8 cellular contexts compared by ENCODE assay signal in the genomic region with DNA sequence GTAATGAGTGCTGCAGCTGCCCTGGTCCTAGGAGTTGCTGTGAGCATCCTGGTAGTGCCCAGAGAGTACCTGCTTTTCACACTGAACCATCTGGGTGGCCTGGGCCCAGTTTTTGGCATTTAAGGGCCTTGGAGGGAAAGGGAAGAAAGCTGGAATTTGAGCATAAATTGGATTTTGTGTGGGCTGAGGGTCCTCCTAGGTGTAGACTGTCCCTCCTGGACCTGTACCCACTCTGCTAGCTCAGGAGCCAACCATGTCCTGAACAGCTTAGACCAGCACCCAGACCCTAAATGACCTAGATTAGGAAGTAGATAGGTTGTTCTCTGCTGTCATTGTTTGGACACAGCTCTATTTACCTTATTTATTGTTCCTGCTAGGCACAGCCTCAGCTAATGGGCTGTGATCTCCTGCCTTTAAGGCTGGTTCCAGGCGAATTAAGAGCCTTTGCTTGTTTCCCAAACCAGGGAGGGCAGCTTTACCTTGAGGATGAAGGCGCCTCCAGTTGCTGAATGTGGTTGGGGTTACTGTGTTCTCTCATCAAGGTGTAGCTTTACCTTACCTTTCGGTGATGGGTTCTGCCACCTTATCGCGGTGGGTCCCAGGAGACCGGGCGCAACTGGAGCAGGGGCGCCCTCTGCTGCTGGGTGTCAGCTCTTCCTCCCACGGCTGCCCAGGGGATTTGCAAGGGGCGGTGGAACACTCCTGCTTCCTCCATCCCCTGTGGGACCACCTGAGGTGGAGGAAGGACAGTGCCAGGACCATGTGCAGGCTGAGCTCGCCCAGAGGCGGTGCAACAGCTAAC. TPM values are rescaled to one million over a fixed set of nuclear protein-coding genes. Genes with fewer than 3 reads are reported as not detected.
DNase-seq lines count a peak whose midpoint lies in the region; ATAC-seq, FAIRE-seq and TF ChIP-seq lines count a peak whose summit lies in the region.

No MANE protein-coding gene starts in this region.

- H3K4me3 ChIP-seq in K562 = no peak overlapping the region
- no peak overlapping the region for H3K4me3 ChIP-seq in kidney epithelial cell (ENCODE audit: low read depth, low read length)

- no peak overlapping the region for H2AFZ ChIP-seq in K562 (ENCODE audit: low read depth, low read length)

- H3K27ac ChIP-seq in K562 (ENCODE audit: extremely low read depth, low read depth, low read length) = no peak overlapping the region

- TF ChIP-seq POLR2A in K562 (conservative IDR thresholded peaks at IDR 0.05) = no peak

- peak; percentile 52 for FAIRE-seq in K562 (lab: Jason Lieb, UNC)

- no peaks in the 10 kb centered on the region; the same call in 1 of the 2 replicates for H4K20me1 ChIP-seq in K562 (replicated peaks; ENCODE audit: control insufficient read depth, insufficient read depth, low read length)

- peak; percentile 84 to 90 (median 87) for TF ChIP-seq CTCF in K562 (IDR thresholded peaks at IDR 0.05 in 2 of 3, conservative IDR thresholded peaks at IDR 0.05 in 1 of 3; ENCODE audit: insufficient read depth in 2 of 3, low read depth in 1 of 3, low read length in 3 of 3)
- TF ChIP-seq CTCF in kidney epithelial cell (IDR thresholded peaks at IDR 0.05; ENCODE audit: insufficient read depth, low read length, poor library complexity, severe bottlenecking) = peak; percentile 97

- ATAC-seq in GM18867 (IDR thresholded peaks at IDR 0.05; ENCODE audit: unreplicated experiment) (peak; percentile 61), K562 (peak; percentile 90), GM18520 (IDR thresholded peaks at IDR 0.05; ENCODE audit: unreplicated experiment) (no peak)

- CTCF ChIA-PET in K562 (lab: Yijun Ruan, JAX; ENCODE audit: low intra/inter-chr PET ratio) = interaction anchor here (0.5 to 4.3 kb wide), 8 partner anchors 180 to 888 kb away, joined by 3 to 21 read pairs (median 4); no protein-coding TSS in a partner anchor

- no peaks in the 10 kb centered on the region for H3K79me2 ChIP-seq in K562 (ENCODE audit: control insufficient read depth, insufficient read depth, low read length)

- H3K27me3 ChIP-seq in K562 (ENCODE audit: control insufficient read depth in 2 of 2, insufficient read depth in 2 of 2, low read length in 2 of 2) = peaks cover 4 to 35% of the 10 kb centered on the region in 2 experiments; a peak in 4 of 5 replicates
- no peaks in the 10 kb centered on the region for H3K27me3 ChIP-seq in kidney epithelial cell (ENCODE audit: control insufficient read depth, insufficient read depth, low read length)

- in situ Hi-C loops in K562 (cut with MboI) = loop anchor here (5.0 to 25.0 kb wide), 2 partner anchors 289 to 874 kb away; no protein-coding TSS in a partner anchor

- POLR2A ChIA-PET in K562 (lab: Yijun Ruan, JAX) = interaction anchor here (0.6 to 1.5 kb wide), 8 partner anchors 8 to 1256 kb away, joined by 3 to 5 read pairs (median 3); no protein-coding TSS in a partner anchor

- H3K36me3 ChIP-seq in K562 (ENCODE audit: control insufficient read depth, insufficient read depth, low read length) (no peaks in the 10 kb centered on the region), kidney epithelial cell (ENCODE audit: control insufficient read depth, insufficient read depth, low read length) (no peaks in the 10 kb centered on the region)

- no peaks in the 10 kb centered on the region for H3K4me1 ChIP-seq in K562 (replicated peaks in 1 of 2; ENCODE audit: control insufficient read depth in 2 of 2, insufficient read depth in 2 of 2, low read length in 2 of 2)

- TF ChIP-seq RAD21 in K562 (CRISPR knock-in tag; conservative IDR thresholded peaks at IDR 0.05 in 1 of 2, IDR thresholded peaks at IDR 0.05 in 1 of 2) = peak; percentile 86 to 92

- DNase-seq in A172 (ENCODE audit: low spot score) (peak; percentile 50), NCI-H146 treated with DMSO at 0.1 percent for 48 hours (lab: John Stamatoyannopoulos, UW; ENCODE audit: unreplicated experiment) (peak; percentile 40), UCSD-AML1 (lab: John Stamatoyannopoulos, UW; ENCODE audit: unreplicated experiment) (peak; percentile 74), K562 (ENCODE audit: extremely low read depth in 1 of 4, low spot score in 3 of 4) (peak; percentile 63 to 70 (median 66)), kidney epithelial cell (ENCODE audit: low read depth) (no peak)
- DNase-seq in stimulated activated CD4-positive, alpha-beta T cell treated with anti-CD3 and anti-CD28 coated beads, Interleukin-2, amount 100 ng/mL, for 48 hours = peak; percentile 71 to 78

- H3K9me1 ChIP-seq in K562 (ENCODE audit: control insufficient read depth, insufficient read depth, low read length) = no peaks in the 10 kb centered on the region

- under 1% methylated on average over 12 of the region's 12 CpGs for WGBS in K562 (ENCODE audit: insufficient coverage, low coverage, missing lambda C conversion rate)

- no peak overlapping the region for H3K9ac ChIP-seq in K562 (ENCODE audit: insufficient read depth in 1 of 2, low read depth in 2 of 2, low read length in 2 of 2)

- intact Hi-C loops in K562 (cut with micrococcal nuclease) = loop anchor here (10.0 kb wide), 2 partner anchors 177 to 757 kb away; no protein-coding TSS in a partner anchor

- H3K9me3 ChIP-seq in K562 (replicated peaks; ENCODE audit: control insufficient read depth, insufficient read depth, low read depth, low read length) = no peaks in the 10 kb centered on the region

- no peak overlapping the region for H3K4me2 ChIP-seq in K562 (ENCODE audit: insufficient read depth, low read length)

- no TSS peak for BruUV-seq in K562 (replicated peaks; lab: Mats Ljungman, UMichigan)

- no peak for TF ChIP-seq EP300 in K562 (IDR thresholded peaks at IDR 0.05; ENCODE audit: low read length)

TF ChIP-seq in K562, 482 proteins besides CTCF, POLR2A, EP300 and RAD21 (continues in another document):
- TF ChIP-seq ZNF511 (CRISPR knock-in tag; IDR thresholded peaks at IDR 0.05) (no peak), BHLHE40 (IDR thresholded peaks at IDR 0.05; ENCODE audit: low read length) (0 out of 2 replicates have a peak, but pooled peaks have one; percentile 10), ZNF41 (CRISPR knock-in tag; conservative IDR thresholded peaks at IDR 0.05) (no peak), ZNF146 (CRISPR knock-in tag; IDR thresholded peaks at IDR 0.05; ENCODE audit: unreplicated experiment) (no peak), ZBTB7A (IDR thresholded peaks at IDR 0.05; ENCODE audit: borderline replicate concordance, control insufficient read depth, low read depth, low read length) (peak; percentile 44; the same call in 1 of the 2 replicates), ZNF408 (CRISPR knock-in tag; IDR thresholded peaks at IDR 0.05; ENCODE audit: low read depth) (no peak), BRD9 (IDR thresholded peaks at IDR 0.05; ENCODE audit: low read depth, partially characterized antibody) (no peak), ILF3 (IDR thresholded peaks at IDR 0.05; ENCODE audit: borderline replicate concordance) (no peak), L3MBTL2 (IDR thresholded peaks at IDR 0.05) (no peak), ZFP36 (IDR thresholded peaks at IDR 0.05; ENCODE audit: low read depth, low read length, partially characterized antibody) (no peak), ZNF644 (tag; IDR thresholded peaks at IDR 0.05; ENCODE audit: low read depth) (no peak)
- TF ChIP-seq, protein P1, sequence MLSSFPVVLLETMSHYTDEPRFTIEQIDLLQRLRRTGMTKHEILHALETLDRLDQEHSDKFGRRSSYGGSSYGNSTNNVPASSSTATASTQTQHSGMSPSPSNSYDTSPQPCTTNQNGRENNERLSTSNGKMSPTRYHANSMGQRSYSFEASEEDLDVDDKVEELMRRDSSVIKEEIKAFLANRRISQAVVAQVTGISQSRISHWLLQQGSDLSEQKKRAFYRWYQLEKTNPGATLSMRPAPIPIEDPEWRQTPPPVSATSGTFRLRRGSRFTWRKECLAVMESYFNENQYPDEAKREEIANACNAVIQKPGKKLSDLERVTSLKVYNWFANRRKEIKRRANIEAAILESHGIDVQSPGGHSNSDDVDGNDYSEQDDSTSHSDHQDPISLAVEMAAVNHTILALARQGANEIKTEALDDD (IDR thresholded peaks at IDR 0.05) = no peak

RNA-seq across cellular contexts. Expression of gene ITGA6, which starts 34.4 kb away (rescaled TPM):
- total RNA-seq in A172 (2014; rRNA removed; shearing (Covaris generic)) = 121 and 167 TPM in 2 replicates
- not detected in 2 replicates for total RNA-seq in K562 (2011; cell fraction: chromatin; rRNA removed; ENCODE audit: low replicate concordance)
- 0.13 TPM in 1 of 2 replicates, not detected in the other for total RNA-seq in K562 (2011; cell fraction: nucleolus; rRNA removed)
- total RNA-seq in K562 (2011; cell fraction: nucleoplasm; rRNA removed) = not detected in 2 replicates
- total RNA-seq in K562 (2014; rRNA removed) = 0.33 TPM in 1 of 2 replicates, not detected in the other
- not detected in 2 replicates for total RNA-seq in K562 (2014; rRNA removed; fragmentation: Illumina TruSeq; extraction: Trizol)
- 0.07 TPM in 1 of 2 replicates, not detected in the other for total RNA-seq in K562 (2015; rRNA removed; fragmentation: Illumina TruSeq; extraction: Trizol)
- 0.29 and 0.40 TPM in 2 replicates for total RNA-seq in K562 (2021)
- 0.01 TPM in 1 of 2 replicates, not detected in the other for polyA plus RNA-seq in K562 (2011; rRNA removed)
- polyA plus RNA-seq in K562 (2011; cell fraction: cytosol; rRNA removed) = 0.03 TPM in 1 of 2 replicates, not detected in the other
- polyA plus RNA-seq in K562 (2011; cell fraction: nucleus; rRNA removed) = 0.10 TPM in 1 of 2 replicates, not detected in the other
- 0.05 and 0.22 TPM in 2 replicates for polyA plus RNA-seq in K562 (2012)
- polyA plus RNA-seq in K562 (2014; fragmentation: Illumina TruSeq; extraction: Trizol) = not detected in 2 replicates
- polyA plus RNA-seq in K562 (2014; fragmentation: Nextera tagmentation; extraction: Ambion mirVana) = under 1 TPM in 1 of 2 experiments, not detected in 1; 0.03 TPM
- polyA plus RNA-seq in K562 (2014; rRNA removed) = not detected in 2 replicates
- 0.09 TPM in 1 of 2 replicates, not detected in the other for polyA minus RNA-seq in K562 (2011; rRNA and poly(A)+ RNA removed)
- 1.1 TPM in 1 of 2 replicates, not detected in the other for polyA minus RNA-seq in K562 (2011; cell fraction: cytosol; rRNA and poly(A)+ RNA removed)
- polyA minus RNA-seq in K562 (2011; cell fraction: nucleus; rRNA and poly(A)+ RNA removed) = 0.81 TPM in 1 of 2 replicates, not detected in the other
- 82.3 and 94.7 TPM in 2 replicates for total RNA-seq in kidney epithelial cell

Comparison
In these comparisons a context has a peak if more than half of its experiments do, and no peak if none do; other contexts are left out.
1. RNA of gene ITGA6, which starts 34.4 kb away (total RNA-seq): 121 to 167 TPM in A172 and 82.3 to 94.7 TPM in kidney epithelial cell; 0.07 to 0.40 TPM in K562; every median in the first group is over 10 times any median in the second.